8 cellular contexts compared by ENCODE assay signal in the genomic region with DNA sequence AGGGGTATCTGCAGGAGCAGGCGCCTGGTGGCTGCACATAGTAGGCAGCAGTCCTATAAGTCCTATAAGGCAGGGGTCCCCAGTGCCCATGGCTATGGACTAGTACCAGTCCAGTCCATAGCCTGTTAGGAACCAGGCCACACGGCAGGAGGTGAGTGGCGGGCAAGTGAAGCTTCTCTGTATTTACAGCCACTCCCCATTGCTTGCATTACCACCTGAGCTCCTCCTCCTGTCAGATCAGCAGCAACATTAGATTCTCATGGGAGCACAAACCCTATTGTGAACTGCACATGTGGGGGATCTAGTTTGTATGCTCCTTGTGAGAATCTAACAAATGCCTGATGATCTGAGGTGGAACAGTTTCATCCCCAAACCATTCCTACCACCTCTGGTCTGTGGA.
"Had no signal": no experiment of that assay in that cellular context is flagged by ENCODE, and none has a peak within 500 bp of the region (broad histone marks: within the 10 kb centered on the region; RNA-seq: fewer than 3 reads in every experiment).

No MANE protein-coding gene starts in this region.

- H2AFZ ChIP-seq: GM23248 had no signal

- H3K9me3 Mint-ChIP-seq: IgD-negative memory B cell had no signal

- H3K4me3 Mint-ChIP-seq: IgD-negative memory B cell had no signal

- H3K4me3 ChIP-seq: GM23248, HAP-1 had no signal

- H3K27ac Mint-ChIP-seq: IgD-negative memory B cell had no signal

- H3K4me1 Mint-ChIP-seq: IgD-negative memory B cell had no signal

- H3K36me3 ChIP-seq: HAP-1 had no signal

- H3K27ac ChIP-seq: GM23248, HL-60 had no signal

- H3K27me3 Mint-ChIP-seq: IgD-negative memory B cell had no signal

- DNase-seq: GM23248, GOT3, H7 had no signal

- ATAC-seq: HCT116, HepG2 had no signal

- H3K9me3 ChIP-seq: HAP-1 had no signal

- H3K4me1 ChIP-seq: HAP-1 had no signal
